Comparison of ENCODE assay signal across 8 cellular contexts in the genomic region with DNA sequence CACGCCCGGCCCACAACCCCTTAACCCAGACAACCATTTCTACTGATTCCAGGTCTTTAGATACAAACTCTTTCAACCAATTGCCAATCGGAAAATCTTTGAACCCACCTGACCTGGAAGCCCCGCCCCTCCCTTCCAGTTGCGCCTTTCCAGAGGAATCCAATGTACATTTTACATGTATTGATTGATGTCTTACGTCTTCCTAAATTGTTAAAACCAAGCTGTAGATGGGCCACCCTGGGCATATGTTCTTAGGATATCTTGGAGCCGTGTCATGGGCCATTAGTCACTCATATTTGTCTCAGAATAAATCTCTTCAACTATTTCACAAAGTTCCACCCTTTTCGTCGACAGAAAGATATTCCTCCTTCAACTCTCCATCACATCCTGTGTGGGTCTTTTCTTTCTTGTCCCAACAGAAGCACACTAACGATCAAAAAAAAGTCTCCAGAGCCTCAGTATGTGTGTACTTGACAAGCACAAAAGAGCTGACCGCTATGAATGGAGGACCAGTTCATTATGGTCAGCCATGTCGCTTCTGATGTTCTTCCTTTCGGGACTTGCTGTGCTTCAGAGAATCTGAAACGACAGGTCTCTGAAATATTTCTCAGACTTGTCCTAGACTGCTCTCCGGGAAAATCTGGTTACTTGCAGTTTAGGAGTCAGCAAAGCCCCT. TPM values are rescaled to one million over a fixed set of nuclear protein-coding genes. Genes with fewer than 3 reads are reported as not detected.
DNase-seq lines count a peak whose midpoint lies in the region; ATAC-seq and TF ChIP-seq lines count a peak whose summit lies in the region.

No MANE protein-coding gene starts in this region.

- ATAC-seq in GM21529 (IDR thresholded peaks at IDR 0.05; ENCODE audit: unreplicated experiment) (peak; percentile 14), HG03520 (IDR thresholded peaks at IDR 0.05; ENCODE audit: unreplicated experiment) (no peak)

- DNase-seq in CD8-positive, alpha-beta memory T cell: no peak
- DNase-seq in NT2/D1 (ENCODE audit: low read depth, low spot score) (no peak), epithelial cell of proximal tubule (ENCODE audit: low read depth) (no peak), ovary (no peak), Ammon's horn (ENCODE audit: low spot score) (no peak)
- no peak for DNase-seq in stimulated activated CD4-positive, alpha-beta T cell treated with anti-CD3 and anti-CD28 coated beads, Interleukin-12 subunit alpha, Interleukin-12 subunit beta, amount 100 ng/mL, for 4 hours

- H3K4me1 ChIP-seq in CD8-positive, alpha-beta memory T cell (ENCODE audit: insufficient read depth, low read length): peaks cover 15% of the 10 kb centered on the region
- H3K4me1 ChIP-seq in NT2/D1 (ENCODE audit: insufficient read depth, insufficient read length) (no peaks in the 10 kb centered on the region), ovary (ENCODE audit: insufficient read depth) (peaks cover 9% of the 10 kb centered on the region)

- peaks cover 16 to 32% (median 18%) of the 10 kb centered on the region in 3 donors for H3K36me3 Mint-ChIP-seq in CD8-positive, alpha-beta memory T cell

- TF ChIP-seq CTCF in epithelial cell of proximal tubule (conservative IDR thresholded peaks at IDR 0.05; ENCODE audit: low read depth, low read length) (no peak), ovary (IDR thresholded peaks at IDR 0.05) (no peak)

- H3K9ac ChIP-seq in NT2/D1 (ENCODE audit: insufficient read length, low read depth): peak overlapping the region; percentile 83

- peaks cover 9% of the 10 kb centered on the region for H3K36me3 ChIP-seq in CD8-positive, alpha-beta memory T cell (ENCODE audit: insufficient read depth, low read length)
- H3K36me3 ChIP-seq in NT2/D1 (ENCODE audit: insufficient read depth, insufficient read length, low read length) (peaks cover 26% of the 10 kb centered on the region), ovary (no peaks in the 10 kb centered on the region)

- peaks cover 26 to 37% (median 34%) of the 10 kb centered on the region in 3 donors for H3K4me1 Mint-ChIP-seq in CD8-positive, alpha-beta memory T cell

- no peak for TF ChIP-seq EP300 in ovary (IDR thresholded peaks at IDR 0.05)

- no peaks in the 10 kb centered on the region for H3K9me3 ChIP-seq in CD8-positive, alpha-beta memory T cell (ENCODE audit: low read length)
- no peaks in the 10 kb centered on the region for H3K9me3 ChIP-seq in NT2/D1 (ENCODE audit: insufficient read depth, low read length)
- peaks cover 0 to 12% of the 10 kb centered on the region in 2 donors for H3K9me3 ChIP-seq in ovary

- H3K4me3 ChIP-seq in CD8-positive, alpha-beta memory T cell (ENCODE audit: low read length): peak overlapping the region; percentile 67
- H3K4me3 ChIP-seq in NT2/D1 (ENCODE audit: insufficient read length, low read depth): peak overlapping the region; percentile 65
- H3K4me3 ChIP-seq in epithelial cell of proximal tubule (ENCODE audit: low read depth, low read length): peak overlapping the region; percentile 89
- peak overlapping the region; percentile 84 for H3K4me3 ChIP-seq in ovary

- no peak overlapping the region for H3K27ac ChIP-seq in CD8-positive, alpha-beta memory T cell (ENCODE audit: low read depth, low read length)
- no peak overlapping the region for H3K27ac ChIP-seq in ovary

- peaks cover 0 to 25% (median 7%) of the 10 kb centered on the region in 5 donors for H3K9me3 Mint-ChIP-seq in CD8-positive, alpha-beta memory T cell

- CTCF ChIA-PET in CD8-positive, alpha-beta memory T cell (lab: Charles Lee): interaction anchor here (0.8 kb wide), 1 partner anchor 29 kb away, joined by 3 read pairs; no protein-coding TSS in a partner anchor

- H3K27ac Mint-ChIP-seq in CD8-positive, alpha-beta memory T cell: peak overlapping the region in 7 of 8 donors; percentile 38 to 99 (median 95)

- peak overlapping the region; percentile 89 to 99 (median 95) for H3K4me3 Mint-ChIP-seq in CD8-positive, alpha-beta memory T cell

- intact Hi-C loops in ovary (cut with DNase I): no loop called here

- H3K27me3 Mint-ChIP-seq in CD8-positive, alpha-beta memory T cell: no peaks in the 10 kb centered on the region

- 21 to 26% (median 26%) methylated on average over 15 of the region's 15 CpGs for WGBS in ovary, 3 donors

- no peaks in the 10 kb centered on the region for H3K27me3 ChIP-seq in CD8-positive, alpha-beta memory T cell (ENCODE audit: insufficient read depth, low read length, poor library complexity, severe bottlenecking)
- no peaks in the 10 kb centered on the region for H3K27me3 ChIP-seq in NT2/D1 (ENCODE audit: insufficient read depth, insufficient read length)
- H3K27me3 ChIP-seq in ovary: no peaks in the 10 kb centered on the region

- POLR2A ChIA-PET in CD8-positive, alpha-beta memory T cell (lab: Charles Lee): interaction anchor here (0.6 to 2.1 kb wide), 2 partner anchors 20 to 275 kb away, joined by 5 to 8 read pairs; a partner anchor contains a TSS

- no peak for TF ChIP-seq POLR2A in ovary (IDR thresholded peaks at IDR 0.05)

RNA-seq across cellular contexts. Expression of a gene that starts 0.6 kb away (rescaled TPM):
- total RNA-seq in CD8-positive, alpha-beta memory T cell: 10 to 100 TPM; 29.9 to 32.7 TPM
- 4.1 TPM for polyA plus RNA-seq in CD8-positive, alpha-beta memory T cell
- total RNA-seq in epithelial cell of proximal tubule (8.6 and 16.3 TPM in 2 replicates), ovary (10 to 100 TPM in 4 of 7 donors, 1 to 10 TPM in 3; 7.5 to 21.7 (median 10.8) TPM)
- 10 to 100 TPM in 1 of 2 donors, 1 to 10 TPM in 1; 4.0 to 12.9 TPM for polyA plus RNA-seq in ovary

RNA-seq across cellular contexts. Expression of a gene that starts 22.4 kb away (rescaled TPM):
- total RNA-seq in CD8-positive, alpha-beta memory T cell: under 1 TPM; 0.24 to 0.27 TPM
- not detected for polyA plus RNA-seq in CD8-positive, alpha-beta memory T cell
- total RNA-seq in epithelial cell of proximal tubule (0.07 TPM in 1 of 2 replicates, not detected in the other), ovary (1 to 10 TPM in 5 of 7 donors, under 1 TPM in 2; 0.60 to 2.2 (median 1.3) TPM)
- under 1 TPM; 0.38 to 0.50 TPM for polyA plus RNA-seq in ovary

RNA-seq across cellular contexts. Expression of a gene that starts 23.6 kb away (rescaled TPM):
- 10 to 100 TPM; 11.5 to 17.0 TPM for total RNA-seq in CD8-positive, alpha-beta memory T cell
- 6.5 TPM for polyA plus RNA-seq in CD8-positive, alpha-beta memory T cell
- total RNA-seq in epithelial cell of proximal tubule (2.5 and 4.6 TPM in 2 replicates), ovary (10 to 100 TPM in 6 of 7 donors, 1 to 10 TPM in 1; 5.4 to 22.4 (median 18.7) TPM)
- 1 to 10 TPM; 6.3 to 7.2 TPM for polyA plus RNA-seq in ovary

RNA-seq across cellular contexts. Expression of a gene that starts 42.8 kb away (rescaled TPM):
- total RNA-seq in CD8-positive, alpha-beta memory T cell: 1 to 10 TPM; 6.3 to 7.3 TPM
- 0.92 TPM for polyA plus RNA-seq in CD8-positive, alpha-beta memory T cell
- total RNA-seq in epithelial cell of proximal tubule: 6.1 and 6.2 TPM in 2 replicates
- 10 to 100 TPM in 6 of 7 donors, 1 to 10 TPM in 1; 6.5 to 23.0 (median 15.8) TPM for total RNA-seq in ovary
- 1 to 10 TPM; 3.3 to 6.8 TPM for polyA plus RNA-seq in ovary

RNA-seq across cellular contexts. Expression of a gene that starts 44.9 kb away (rescaled TPM):
- total RNA-seq in CD8-positive, alpha-beta memory T cell: 10 to 100 TPM; 19.2 to 19.5 TPM
- 19.9 TPM for polyA plus RNA-seq in CD8-positive, alpha-beta memory T cell
- total RNA-seq in epithelial cell of proximal tubule: 4.7 and 6.1 TPM in 2 replicates
- total RNA-seq in ovary: 10 to 100 TPM; 14.5 to 28.2 (median 24.4) TPM
- 10 to 100 TPM; 13.4 to 13.7 TPM for polyA plus RNA-seq in ovary
